ENCODE assay signal across 19 cellular contexts in the genomic region with DNA sequence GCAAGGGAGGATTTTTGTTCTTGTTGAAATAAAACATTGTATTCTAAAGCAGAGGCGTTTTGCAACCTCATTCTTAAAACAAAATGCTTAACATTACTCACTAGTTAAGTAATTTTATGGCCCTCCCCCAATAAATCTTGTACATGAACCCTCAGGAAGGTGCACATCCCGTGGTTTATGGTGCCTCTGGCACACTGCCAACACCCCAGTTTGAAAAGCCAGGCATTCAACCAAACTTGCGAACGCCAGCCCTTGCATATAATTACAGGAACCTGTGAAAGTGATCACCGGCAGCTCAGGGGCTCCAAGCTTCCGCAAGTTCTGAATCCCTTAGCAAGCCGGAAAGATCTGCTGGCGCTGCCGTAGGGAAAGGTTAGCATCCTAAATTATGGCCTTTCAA.
DNase-seq lines count a peak whose midpoint lies in the region; FAIRE-seq and TF ChIP-seq lines count a peak whose summit lies in the region.
"Had no signal": no experiment of that assay in that cellular context is flagged by ENCODE, and none has a peak within 500 bp of the region (broad histone marks: within the 10 kb centered on the region; RNA-seq: fewer than 3 reads in every experiment).

No MANE protein-coding gene starts in this region.

- 95% methylated on average over 9 of the region's 9 CpGs; no CpG with 5 or more reads in 1 of the 2 experiments for WGBS in H1 (ENCODE audit: extremely low coverage in 1 of 2, insufficient coverage in 1 of 2, insufficient read length in 1 of 2, insufficient replicate concordance in 2 of 2, low coverage in 1 of 2, low lambda C conversion rate in 2 of 2, missing lambda C conversion rate in 1 of 2), 2 experiments
- 96 to 100% methylated on average over 3 to 9 of the region's 9 CpGs for WGBS in endodermal cell (ENCODE audit: insufficient coverage in 1 of 2, insufficient read length in 1 of 2), 2 experiments

- no peaks in the 10 kb centered on the region for H3K9me3 ChIP-seq in H1 (ENCODE audit: insufficient read depth in 2 of 2, low read depth in 1 of 2, low read length in 1 of 2)
- H3K9me3 ChIP-seq in CD8-positive, alpha-beta memory T cell (ENCODE audit: low read length), result no peaks in the 10 kb centered on the region
- no peaks in the 10 kb centered on the region for H3K9me3 ChIP-seq in endodermal cell (ENCODE audit: control insufficient read depth, low read length)
- H3K9me3 ChIP-seq: BLaER1 treated with 17β-estradiol and CSF1 and Interleukin-3, amounts not matched to agents 10 nM and 100 nM; gastrocnemius medialis; mucosa of descending colon had no signal

- no peak for FAIRE-seq in H1 (lab: Jason Lieb, UNC)

- H3K4me3 ChIP-seq in H1 (ENCODE audit: extremely low read depth in 1 of 4, insufficient read depth in 2 of 4, low read depth in 3 of 4, low read length in 4 of 4) (no peak overlapping the region), endodermal cell (ENCODE audit: low read length) (no peak overlapping the region)
- H3K4me3 ChIP-seq in CD8-positive, alpha-beta memory T cell (ENCODE audit: low read length), result no peak overlapping the region
- H3K4me3 ChIP-seq: BLaER1 treated with 17β-estradiol and CSF1 and Interleukin-3, amounts not matched to agents 10 nM and 100 nM; gastrocnemius medialis; mucosa of descending colon had no signal

- POLR2A ChIA-PET in H1 (lab: Charles Lee; ENCODE audit: partially characterized antibody), result no interaction called here
- POLR2A ChIA-PET in CD8-positive, alpha-beta memory T cell (lab: Charles Lee), result no interaction called here

- H3K4me1 ChIP-seq in H1 (replicated peaks in 1 of 4; ENCODE audit: control insufficient read depth in 3 of 4, insufficient read depth in 4 of 4, low read length in 3 of 4), result no peaks in the 10 kb centered on the region
- H3K4me1 ChIP-seq in CD8-positive, alpha-beta memory T cell (ENCODE audit: insufficient read depth, low read length), result no peaks in the 10 kb centered on the region
- no peaks in the 10 kb centered on the region for H3K4me1 ChIP-seq in endodermal cell (ENCODE audit: control insufficient read depth, insufficient read depth, low read length)
- H3K4me1 ChIP-seq: gastrocnemius medialis had no signal

- peaks cover 3% of the 10 kb centered on the region for H3K27me3 Mint-ChIP-seq in nephron progenitor cell (ENCODE audit: low read depth, poor library complexity)
- H3K27me3 Mint-ChIP-seq in CD8-positive, alpha-beta memory T cell, result no peaks in the 10 kb centered on the region
- no peaks in the 10 kb centered on the region for H3K27me3 Mint-ChIP-seq in endodermal cell (ENCODE audit: insufficient read depth)
- H3K27me3 Mint-ChIP-seq: effector memory CD8-positive, alpha-beta T cell had no signal

- no peaks in the 10 kb centered on the region for H3K79me2 ChIP-seq in H1 (ENCODE audit: control insufficient read depth in 1 of 2, insufficient read depth in 2 of 2, low read length in 2 of 2)

- no peak overlapping the region for H4K91ac ChIP-seq in H1 (replicated peaks; ENCODE audit: insufficient read length, low read length)

- no peaks in the 10 kb centered on the region for H4K20me1 ChIP-seq in H1 (replicated peaks in 1 of 2; ENCODE audit: control insufficient read depth in 1 of 2, insufficient read depth in 2 of 2, low read length in 2 of 2)
- H4K20me1 ChIP-seq: BLaER1 treated with 17β-estradiol and CSF1 and Interleukin-3, amounts not matched to agents 10 nM and 100 nM had no signal

- no peaks in the 10 kb centered on the region for H3K36me3 Mint-ChIP-seq in nephron progenitor cell (ENCODE audit: low read depth)
- no peaks in the 10 kb centered on the region for H3K36me3 Mint-ChIP-seq in CD8-positive, alpha-beta memory T cell
- no peaks in the 10 kb centered on the region for H3K36me3 Mint-ChIP-seq in endodermal cell (ENCODE audit: low read depth)
- H3K36me3 Mint-ChIP-seq: WTC11 had no signal

- H3K27ac Mint-ChIP-seq in nephron progenitor cell (no peak overlapping the region), endodermal cell (no peak overlapping the region)
- no peak overlapping the region for H3K27ac Mint-ChIP-seq in CD8-positive, alpha-beta memory T cell
- H3K27ac Mint-ChIP-seq: effector memory CD8-positive, alpha-beta T cell had no signal

- no peak overlapping the region for H3K4me2 ChIP-seq in H1 (ENCODE audit: insufficient read depth in 1 of 2, low read depth in 2 of 2, low read length in 2 of 2)

- H3K23ac ChIP-seq in H1 (ENCODE audit: insufficient read length), result no peak overlapping the region

- H3K9me3 Mint-ChIP-seq in nephron progenitor cell, result no peaks in the 10 kb centered on the region
- H3K9me3 Mint-ChIP-seq in CD8-positive, alpha-beta memory T cell, result peaks cover 2 to 14% (median 10%) of the 10 kb centered on the region in 5 donors
- no peaks in the 10 kb centered on the region for H3K9me3 Mint-ChIP-seq in endodermal cell
- H3K9me3 Mint-ChIP-seq: WTC11 had no signal

- no peak overlapping the region for H2BK20ac ChIP-seq in H1 (ENCODE audit: low read length)

- CTCF ChIA-PET in H1 (lab: Charles Lee; ENCODE audit: partially characterized antibody), result interaction anchor here (0.5 kb wide), 1 partner anchor 391 kb away, joined by 3 read pairs; no protein-coding TSS in a partner anchor
- CTCF ChIA-PET in CD8-positive, alpha-beta memory T cell (lab: Charles Lee), result no interaction called here

- H3K4ac ChIP-seq in H1 (replicated peaks; ENCODE audit: insufficient read length, low read depth, low read length), result no peak overlapping the region

- H3K14ac ChIP-seq in H1 (ENCODE audit: insufficient read length), result no peak overlapping the region

- H3K79me1 ChIP-seq in H1 (ENCODE audit: low read depth, low read length), result no peaks in the 10 kb centered on the region

- H3K56ac ChIP-seq in H1 (replicated peaks; ENCODE audit: insufficient read length, low read depth, low read length), result no peak overlapping the region

- no peak overlapping the region for H3K18ac ChIP-seq in H1 (ENCODE audit: extremely low read depth, low read length)

- no peak overlapping the region for H3K4me3 Mint-ChIP-seq in nephron progenitor cell
- H3K4me3 Mint-ChIP-seq in CD8-positive, alpha-beta memory T cell, result no peak overlapping the region
- no peak overlapping the region for H3K4me3 Mint-ChIP-seq in endodermal cell
- H3K4me3 Mint-ChIP-seq: effector memory CD8-positive, alpha-beta T cell; WTC11 had no signal

- TF ChIP-seq POLR2A in H1 (IDR thresholded peaks at IDR 0.05; ENCODE audit: control extremely low read depth in 1 of 2, low read depth in 2 of 2, low read length in 2 of 2), result no peak

- no peak overlapping the region for H2BK5ac ChIP-seq in H1 (ENCODE audit: low read depth, low read length)

- H4K8ac ChIP-seq in H1 (ENCODE audit: extremely low read depth, insufficient read depth, low read length), result peak overlapping the region; percentile 42; the same call in 1 of the 2 replicates

- no peak for TF ChIP-seq RAD21 in H1 (IDR thresholded peaks at IDR 0.05 in 1 of 2, conservative IDR thresholded peaks at IDR 0.05 in 1 of 2; ENCODE audit: low read depth in 2 of 2, low read length in 2 of 2)

- no peaks in the 10 kb centered on the region for H3K27me3 ChIP-seq in H1 (replicated peaks in 1 of 4; ENCODE audit: control insufficient read depth in 3 of 4, extremely low read depth in 1 of 4, insufficient read depth in 3 of 4, low read length in 3 of 4)
- H3K27me3 ChIP-seq in CD8-positive, alpha-beta memory T cell (ENCODE audit: insufficient read depth, low read length, poor library complexity, severe bottlenecking), result no peaks in the 10 kb centered on the region
- H3K27me3 ChIP-seq in endodermal cell (ENCODE audit: control insufficient read depth, insufficient read depth, low read length, poor library complexity, severe bottlenecking), result no peaks in the 10 kb centered on the region
- H3K27me3 ChIP-seq: BLaER1 treated with 17β-estradiol and CSF1 and Interleukin-3, amounts not matched to agents 10 nM and 100 nM; brain microvascular endothelial cell; gastrocnemius medialis had no signal

- H4K5ac ChIP-seq in H1 (ENCODE audit: insufficient read length, low read depth, low read length), result no peak overlapping the region

- no peak for TF ChIP-seq EP300 in H1 (IDR thresholded peaks at IDR 0.05; ENCODE audit: borderline replicate concordance in 1 of 2, low read depth in 2 of 2, low read length in 2 of 2)

- H2BK12ac ChIP-seq in H1 (ENCODE audit: low read depth, low read length), result no peak overlapping the region

- H2BK120ac ChIP-seq in H1 (replicated peaks; ENCODE audit: low read depth, low read length), result no peak overlapping the region

- TF ChIP-seq CTCF in H1 (IDR thresholded peaks at IDR 0.05; ENCODE audit: control extremely low read depth in 1 of 3, insufficient read depth in 1 of 3, low read depth in 1 of 3, low read length in 3 of 3) (no peak), nephron progenitor cell (IDR thresholded peaks at IDR 0.05) (no peak), endodermal cell (conservative IDR thresholded peaks at IDR 0.05) (no peak)

- no peak overlapping the region for H2AK5ac ChIP-seq in H1 (ENCODE audit: low read depth, low read length)

- no peak overlapping the region for H3K9ac ChIP-seq in H1 (replicated peaks in 1 of 4; ENCODE audit: extremely low read depth in 1 of 4, low read depth in 3 of 4, low read length in 3 of 4)
- H3K9ac ChIP-seq in endodermal cell (ENCODE audit: extremely low read depth, low read length, poor library complexity, severe bottlenecking), result no peak overlapping the region
- H3K9ac ChIP-seq: BLaER1 treated with 17β-estradiol and CSF1 and Interleukin-3, amounts not matched to agents 10 nM and 100 nM had no signal

- H3K4me1 Mint-ChIP-seq in nephron progenitor cell (peaks cover 10% of the 10 kb centered on the region), endodermal cell (peaks cover 1% of the 10 kb centered on the region)
- no peaks in the 10 kb centered on the region for H3K4me1 Mint-ChIP-seq in CD8-positive, alpha-beta memory T cell

- DNase-seq in EH (ENCODE audit: low read depth) (peak; percentile 7), NOMO-1 treated with DMSO at 0.1 percent for 48 hours (lab: John Stamatoyannopoulos, UW; ENCODE audit: unreplicated experiment) (peak; percentile 56), H1 (ENCODE audit: low read depth in 1 of 2, low spot score in 2 of 2) (no peak), nephron progenitor cell (peak; percentile 46), endodermal cell (no peak), NCI-H446 treated with DMSO at 0.1 percent for 48 hours (lab: John Stamatoyannopoulos, UW) (no peak)
- no peak for DNase-seq in stimulated activated naive CD4-positive, alpha-beta T cell (lab: John Stamatoyannopoulos, UW)
- DNase-seq in CD8-positive, alpha-beta memory T cell, result no peak
- DNase-seq: activated gamma-delta T cell; brain microvascular endothelial cell; effector memory CD8-positive, alpha-beta T cell; EL; gastrocnemius medialis; mucosa of descending colon; OCI-M1; stimulated activated CD4-positive, alpha-beta T cell treated with anti-CD3 and anti-CD28 coated beads, Interleukin-15, amount 100 ng/mL, for 24 hours had no signal

- H3K27ac ChIP-seq in H1 (ENCODE audit: low read depth, low read length) (no peak overlapping the region), endodermal cell (ENCODE audit: low read depth, low read length) (no peak overlapping the region)
- H3K27ac ChIP-seq in CD8-positive, alpha-beta memory T cell (ENCODE audit: low read depth, low read length), result no peak overlapping the region
- H3K27ac ChIP-seq: BLaER1 treated with 17β-estradiol and CSF1 and Interleukin-3, amounts not matched to agents 10 nM and 100 nM; brain microvascular endothelial cell; gastrocnemius medialis; HL-60 had no signal

- H2AFZ ChIP-seq in H1 (ENCODE audit: low read length), result no peak overlapping the region

- H3K23me2 ChIP-seq in H1 (ENCODE audit: low read depth, low read length), result no peaks in the 10 kb centered on the region

- H3K36me3 ChIP-seq in H1 (ENCODE audit: control insufficient read depth in 2 of 4, insufficient read depth in 4 of 4, low read length in 3 of 4) (no peaks in the 10 kb centered on the region), endodermal cell (ENCODE audit: control insufficient read depth, insufficient read depth, low read length) (no peaks in the 10 kb centered on the region)
- H3K36me3 ChIP-seq in CD8-positive, alpha-beta memory T cell (ENCODE audit: insufficient read depth, low read length), result no peaks in the 10 kb centered on the region
- H3K36me3 ChIP-seq: BLaER1 treated with 17β-estradiol and CSF1 and Interleukin-3, amounts not matched to agents 10 nM and 100 nM; brain microvascular endothelial cell; gastrocnemius medialis had no signal

- H2BK15ac ChIP-seq in H1 (ENCODE audit: low read length), result no peak overlapping the region

Comparison
In these comparisons a context has a peak if more than half of its experiments do, and no peak if none do; other contexts are left out.
1. DNase-seq: peak in EH (single experiment), NOMO-1 treated with DMSO at 0.1 percent for 48 hours (single experiment) and nephron progenitor cell (single experiment); none in H1 (0 of 2), stimulated activated naive CD4-positive, alpha-beta T cell (0 of 6), CD8-positive, alpha-beta memory T cell (0 of 5), endodermal cell (single experiment) and NCI-H446 treated with DMSO at 0.1 percent for 48 hours (single experiment).